In genomic region chr5:179275941-179276837, GRCh38 we compare ENCODE assay signal across 10 cellular contexts.
DNase-seq lines count a peak whose midpoint lies in the region; ATAC-seq and TF ChIP-seq lines count a peak whose summit lies in the region.
"Had no signal": no experiment of that assay in that cellular context is flagged by ENCODE, and none has a peak within 500 bp of the region (broad histone marks: within the 10 kb centered on the region; RNA-seq: fewer than 3 reads in every experiment).

No MANE protein-coding gene starts in this region.

- H3K4me3 ChIP-seq in cardiac fibroblast (replicated peaks in 1 of 2; ENCODE audit: low read depth in 2 of 2, low read length in 2 of 2), result no peak overlapping the region

- peak; percentile 81 for DNase-seq in H4 (ENCODE audit: low spot score)
- peak; percentile 97 to 98 for DNase-seq in cardiac fibroblast (ENCODE audit: low read depth in 2 of 2)
- DNase-seq in left lobe of liver (ENCODE audit: low spot score), result no peak
- DNase-seq in smooth muscle cell of the brain vasculature (ENCODE audit: low read depth, low spot score), result peak; percentile 89
- DNase-seq in NCI-H748 treated with DMSO at 0.1 percent for 48 hours (lab: John Stamatoyannopoulos, UW), result no peak
- DNase-seq in stimulated activated CD4-positive, alpha-beta T cell treated with anti-CD3 and anti-CD28 coated beads, Interleukin-4, amount 100 ng/mL, for 1 hour, result no peak
- DNase-seq: GDM1, RPMI8226 had no signal

- TF ChIP-seq CTCF in cardiac fibroblast (IDR thresholded peaks at IDR 0.05; ENCODE audit: low read depth, low read length), result no peak

- ATAC-seq in left lobe of liver, result peak; percentile 61
- ATAC-seq in HG03378 (IDR thresholded peaks at IDR 0.05; ENCODE audit: unreplicated experiment), result no peak
- no peak for ATAC-seq in GM19455 (IDR thresholded peaks at IDR 0.05; ENCODE audit: unreplicated experiment)

Comparison
In these comparisons a context has a peak if more than half of its experiments do, and no peak if none do; other contexts are left out.
1. DNase-seq: peak in H4 (single experiment), cardiac fibroblast (2 of 2) and smooth muscle cell of the brain vasculature (single experiment); none in left lobe of liver (single experiment), NCI-H748 treated with DMSO at 0.1 percent for 48 hours (single experiment) and stimulated activated CD4-positive, alpha-beta T cell treated with anti-CD3 and anti-CD28 coated beads, Interleukin-4, amount 100 ng/mL, for 1 hour (single experiment).